15 cellular contexts compared by ENCODE assay signal in the genomic region with DNA sequence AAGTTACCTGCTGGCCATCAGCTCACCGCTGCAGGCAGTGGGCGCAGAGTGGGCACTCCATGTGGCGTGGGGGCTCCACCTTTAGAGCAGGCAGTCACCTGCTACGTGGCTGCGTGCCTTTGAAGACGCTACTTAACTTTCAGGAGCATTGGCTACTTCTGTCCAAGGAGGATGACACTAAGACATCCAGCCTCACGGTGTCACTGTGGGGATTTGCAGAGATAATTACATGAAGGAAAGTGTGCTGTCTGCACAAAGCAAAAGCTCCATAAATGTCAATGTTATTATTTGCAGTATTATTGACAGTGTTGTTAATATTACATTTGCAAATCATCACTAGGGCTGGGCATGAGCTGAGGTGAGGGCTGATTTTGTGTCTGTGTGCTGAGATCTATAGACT.
A peak's percentile ranks its signal among the peaks of the same experiment; 100 is the strongest.
DNase-seq lines count a peak whose midpoint lies in the region; ATAC-seq, FAIRE-seq and TF ChIP-seq lines count a peak whose summit lies in the region.
"Had no signal": no experiment of that assay in that cellular context is flagged by ENCODE, and none has a peak within 500 bp of the region (broad histone marks: within the 10 kb centered on the region; RNA-seq: fewer than 3 reads in every experiment).

No MANE protein-coding gene starts in this region.

- no peak overlapping the region for H3K23ac ChIP-seq in H1 (ENCODE audit: insufficient read length)

- H2BK20ac ChIP-seq in H1 (ENCODE audit: low read length), result no peak overlapping the region

- peak; percentile 35; the same call in 1 of the 2 replicates for TF ChIP-seq CTCF in Loucy (conservative IDR thresholded peaks at IDR 0.05; ENCODE audit: low read length)
- TF ChIP-seq CTCF in H1 (IDR thresholded peaks at IDR 0.05; ENCODE audit: control extremely low read depth in 1 of 3, insufficient read depth in 1 of 3, low read depth in 1 of 3, low read length in 3 of 3), result peak in 1 of 3 experiments; percentile 11; a peak in 1 of 4 replicates
- no peak for TF ChIP-seq CTCF in GM10248 (IDR thresholded peaks at IDR 0.05; ENCODE audit: control extremely low read depth, extremely low read depth, low read depth, missing control alignments)

- H3K36me3 ChIP-seq in Loucy (ENCODE audit: insufficient read depth, low read length), result no peaks in the 10 kb centered on the region
- no peaks in the 10 kb centered on the region for H3K36me3 ChIP-seq in H1 (ENCODE audit: control insufficient read depth in 2 of 4, insufficient read depth in 4 of 4, low read length in 3 of 4)
- H3K36me3 ChIP-seq: BLaER1 treated with 17β-estradiol and CSF1 and Interleukin-3, amounts not matched to agents 10 nM and 100 nM; MG63 had no signal

- H4K20me1 ChIP-seq in Loucy (ENCODE audit: insufficient read depth, low read length, poor library complexity, severe bottlenecking), result no peaks in the 10 kb centered on the region
- H4K20me1 ChIP-seq in H1 (replicated peaks in 1 of 2; ENCODE audit: control insufficient read depth in 1 of 2, insufficient read depth in 2 of 2, low read length in 2 of 2), result no peaks in the 10 kb centered on the region
- H4K20me1 ChIP-seq: BLaER1 treated with 17β-estradiol and CSF1 and Interleukin-3, amounts not matched to agents 10 nM and 100 nM had no signal

- H3K27ac ChIP-seq in H1 (ENCODE audit: low read depth, low read length) (no peak overlapping the region), substantia nigra (ENCODE audit: low read depth, low read length, poor library complexity, severe bottlenecking) (no peak overlapping the region)
- H3K27ac ChIP-seq: BLaER1 treated with 17β-estradiol and CSF1 and Interleukin-3, amounts not matched to agents 10 nM and 100 nM had no signal

- no peak for FAIRE-seq in H1 (lab: Jason Lieb, UNC)
- no peak for FAIRE-seq in H54 (lab: Jason Lieb, UNC)

- no peak overlapping the region for H3K9ac ChIP-seq in Loucy (ENCODE audit: low read depth, low read length, poor library complexity, severe bottlenecking)
- no peak overlapping the region for H3K9ac ChIP-seq in H1 (replicated peaks in 1 of 4; ENCODE audit: extremely low read depth in 1 of 4, low read depth in 3 of 4, low read length in 3 of 4)
- H3K9ac ChIP-seq: BLaER1 treated with 17β-estradiol and CSF1 and Interleukin-3, amounts not matched to agents 10 nM and 100 nM had no signal

- peaks cover 24% of the 10 kb centered on the region for H3K27me3 Mint-ChIP-seq in activated naive CD4-positive, alpha-beta T cell treated with anti-CD3 and anti-CD28 coated beads, Interleukin-2, amount 10 ng/mL, durations not matched to agents 7 days and 5 days
- peaks cover 6% of the 10 kb centered on the region for H3K27me3 Mint-ChIP-seq in activated naive CD4-positive, alpha-beta T cell treated with anti-CD3 and anti-CD28 coated beads for 36 hours (ENCODE audit: low read depth)

- no peaks in the 10 kb centered on the region for H3K36me3 Mint-ChIP-seq in activated naive CD4-positive, alpha-beta T cell treated with anti-CD3 and anti-CD28 coated beads, Interleukin-2, amount 10 ng/mL, durations not matched to agents 7 days and 5 days
- H3K36me3 Mint-ChIP-seq in activated naive CD4-positive, alpha-beta T cell treated with anti-CD3 and anti-CD28 coated beads for 36 hours (ENCODE audit: low read depth), result no peaks in the 10 kb centered on the region

- TF ChIP-seq RAD21 in H1 (IDR thresholded peaks at IDR 0.05 in 1 of 2, conservative IDR thresholded peaks at IDR 0.05 in 1 of 2; ENCODE audit: low read depth in 2 of 2, low read length in 2 of 2), result peak; percentile 41 to 55

- TF ChIP-seq EP300 in H1 (IDR thresholded peaks at IDR 0.05; ENCODE audit: borderline replicate concordance in 1 of 2, low read depth in 2 of 2, low read length in 2 of 2), result no peak

- no peaks in the 10 kb centered on the region; the same call in none of the 2 replicates for H3K23me2 ChIP-seq in H1 (ENCODE audit: low read depth, low read length)

- H3K27ac Mint-ChIP-seq in activated naive CD4-positive, alpha-beta T cell treated with anti-CD3 and anti-CD28 coated beads, Interleukin-2, amount 10 ng/mL, durations not matched to agents 7 days and 5 days, result no peak overlapping the region
- no peak overlapping the region for H3K27ac Mint-ChIP-seq in activated naive CD4-positive, alpha-beta T cell treated with anti-CD3 and anti-CD28 coated beads for 36 hours
- H3K27ac Mint-ChIP-seq: activated CD4-positive, alpha-beta T cell treated with anti-CD3 and anti-CD28 coated beads for 36 hours; activated T-helper 2 cell treated with anti-CD3 and anti-CD28 coated beads, Interferon-gamma antibody, Interleukin-2, Interleukin-4, amounts not matched to agents 10 μg/mL and 5 μg/mL and 100 μg/mL, durations not matched to agents 14 hours and 24 hours and 36 hours had no signal

- no peaks in the 10 kb centered on the region for H3K79me1 ChIP-seq in H1 (ENCODE audit: low read depth, low read length)

- TF ChIP-seq POLR2A in H1 (IDR thresholded peaks at IDR 0.05; ENCODE audit: control extremely low read depth in 1 of 2, low read depth in 2 of 2, low read length in 2 of 2) (no peak), H54 (IDR thresholded peaks at IDR 0.05; ENCODE audit: low read depth, low read length) (no peak)

- H2AFZ ChIP-seq in Loucy (ENCODE audit: low read length) (no peak overlapping the region), H1 (ENCODE audit: low read length) (no peak overlapping the region)

- no peaks in the 10 kb centered on the region for H3K9me2 ChIP-seq in Loucy (replicated peaks; ENCODE audit: low read depth, low read length)

- H3K4me2 ChIP-seq in Loucy (ENCODE audit: low read depth, low read length, poor library complexity, severe bottlenecking) (no peak overlapping the region), H1 (ENCODE audit: insufficient read depth in 1 of 2, low read depth in 2 of 2, low read length in 2 of 2) (no peak overlapping the region)

- no peak overlapping the region for H3K4me3 Mint-ChIP-seq in activated naive CD4-positive, alpha-beta T cell treated with anti-CD3 and anti-CD28 coated beads, Interleukin-2, amount 10 ng/mL, durations not matched to agents 7 days and 5 days
- H3K4me3 Mint-ChIP-seq in activated naive CD4-positive, alpha-beta T cell treated with anti-CD3 and anti-CD28 coated beads for 36 hours, result no peak overlapping the region
- H3K4me3 Mint-ChIP-seq: activated CD4-positive, alpha-beta T cell treated with anti-CD3 and anti-CD28 coated beads for 36 hours had no signal

- no peak for ATAC-seq in HG03135 (IDR thresholded peaks at IDR 0.05; ENCODE audit: unreplicated experiment)
- ATAC-seq: activated CD4-positive, alpha-beta T cell treated with anti-CD3 and anti-CD28 coated beads for 36 hours; mucosa of descending colon had no signal

- CTCF ChIA-PET in activated naive CD4-positive, alpha-beta T cell treated with anti-CD3 and anti-CD28 coated beads, Interleukin-2, amount 10 ng/mL, durations not matched to agents 7 days and 5 days (lab: Charles Lee), result interaction anchor here (1.2 kb wide), 1 partner anchor 20 kb away, joined by 3 read pairs; no protein-coding TSS in a partner anchor
- CTCF ChIA-PET in activated naive CD4-positive, alpha-beta T cell treated with anti-CD3 and anti-CD28 coated beads for 36 hours (lab: Charles Lee), result no interaction called here
- CTCF ChIA-PET in H1 (lab: Charles Lee; ENCODE audit: partially characterized antibody), result interaction anchor here (1.3 to 2.3 kb wide), 8 partner anchors 9 to 190 kb away, joined by 3 to 10 read pairs (median 4); no protein-coding TSS in a partner anchor
- CTCF ChIA-PET in GM10248 (lab: Yijun Ruan, JAX), result interaction anchor here (2.1 kb wide), 1 partner anchor 10 kb away, joined by 4 read pairs; no protein-coding TSS in a partner anchor

- peak; percentile 31 for DNase-seq in activated naive CD4-positive, alpha-beta T cell treated with anti-CD3 and anti-CD28 coated beads, Interleukin-2, amount 10 ng/mL, durations not matched to agents 7 days and 5 days
- DNase-seq in activated naive CD4-positive, alpha-beta T cell treated with anti-CD3 and anti-CD28 coated beads for 36 hours, result no peak
- DNase-seq in H1 (ENCODE audit: low read depth in 1 of 2, low spot score in 2 of 2) (no peak), substantia nigra (lab: John Stamatoyannopoulos, UW) (peak in 27 of 49 donors; percentile 6 to 77 (median 24)), H54 (ENCODE audit: insufficient read length, low spot score) (no peak), GM10248 (ENCODE audit: extremely low spot score) (no peak)
- DNase-seq: activated CD4-positive, alpha-beta T cell treated with anti-CD3 and anti-CD28 coated beads for 36 hours; MG63; NCI-H510A treated with DMSO at 0.1 percent for 48 hours; stimulated activated CD4-positive, alpha-beta T cell treated with anti-CD3 and anti-CD28 coated beads, Interleukin-2, amount 100 ng/mL, for 24 hours had no signal

- no peak overlapping the region for H2BK12ac ChIP-seq in H1 (ENCODE audit: low read depth, low read length)

- no peak overlapping the region; the same call in none of the 2 replicates for H4K8ac ChIP-seq in H1 (ENCODE audit: extremely low read depth, insufficient read depth, low read length)

- H3K79me2 ChIP-seq in Loucy (ENCODE audit: insufficient read depth, low read length), result no peaks in the 10 kb centered on the region
- no peaks in the 10 kb centered on the region for H3K79me2 ChIP-seq in H1 (ENCODE audit: control insufficient read depth in 1 of 2, insufficient read depth in 2 of 2, low read length in 2 of 2)

- WGBS in H1 (ENCODE audit: extremely low coverage in 1 of 2, insufficient coverage in 1 of 2, insufficient read length in 1 of 2, insufficient replicate concordance in 2 of 2, low coverage in 1 of 2, low lambda C conversion rate in 2 of 2, missing lambda C conversion rate in 1 of 2), 2 experiments, result 86% methylated on average over 7 of the region's 7 CpGs; no CpG with 5 or more reads in 1 of the 2 experiments

- H3K27me3 ChIP-seq in Loucy (ENCODE audit: insufficient read depth, low read length, poor library complexity, severe bottlenecking) (no peaks in the 10 kb centered on the region), H1 (replicated peaks in 1 of 4; ENCODE audit: control insufficient read depth in 3 of 4, extremely low read depth in 1 of 4, insufficient read depth in 3 of 4, low read length in 3 of 4) (no peaks in the 10 kb centered on the region)
- H3K27me3 ChIP-seq: BLaER1 treated with 17β-estradiol and CSF1 and Interleukin-3, amounts not matched to agents 10 nM and 100 nM; MG63 had no signal

- H3K9me3 Mint-ChIP-seq in activated naive CD4-positive, alpha-beta T cell treated with anti-CD3 and anti-CD28 coated beads, Interleukin-2, amount 10 ng/mL, durations not matched to agents 7 days and 5 days, result no peaks in the 10 kb centered on the region
- no peaks in the 10 kb centered on the region for H3K9me3 Mint-ChIP-seq in activated naive CD4-positive, alpha-beta T cell treated with anti-CD3 and anti-CD28 coated beads for 36 hours
- H3K9me3 Mint-ChIP-seq: activated T-helper 2 cell treated with anti-CD3 and anti-CD28 coated beads, Interferon-gamma antibody, Interleukin-2, Interleukin-4, amounts not matched to agents 10 μg/mL and 5 μg/mL and 100 μg/mL, durations not matched to agents 14 hours and 24 hours and 36 hours had no signal

- H2AK5ac ChIP-seq in H1 (ENCODE audit: low read depth, low read length), result no peak overlapping the region

- no peak overlapping the region for H4K5ac ChIP-seq in H1 (ENCODE audit: insufficient read length, low read depth, low read length)

- H2BK15ac ChIP-seq in H1 (ENCODE audit: low read length), result no peak overlapping the region

- no peak overlapping the region for H2BK120ac ChIP-seq in H1 (replicated peaks; ENCODE audit: low read depth, low read length)

- intact Hi-C loops in activated naive CD4-positive, alpha-beta T cell treated with anti-CD3 and anti-CD28 coated beads for 36 hours (cut with micrococcal nuclease), result loop anchor here (5.0 kb wide), 1 partner anchor 479 kb away; no protein-coding TSS in a partner anchor

- POLR2A ChIA-PET in H1 (lab: Charles Lee; ENCODE audit: partially characterized antibody), result no interaction called here
- POLR2A ChIA-PET in GM10248 (lab: Yijun Ruan, JAX), result no interaction called here

- no peak overlapping the region for H3K18ac ChIP-seq in H1 (ENCODE audit: extremely low read depth, low read length)

- H4K91ac ChIP-seq in H1 (replicated peaks; ENCODE audit: insufficient read length, low read length), result no peak overlapping the region

- no peaks in the 10 kb centered on the region for H3F3A ChIP-seq in Loucy (ENCODE audit: low read depth)

- H3K14ac ChIP-seq in H1 (ENCODE audit: insufficient read length), result no peak overlapping the region

- H3K4me1 Mint-ChIP-seq in activated naive CD4-positive, alpha-beta T cell treated with anti-CD3 and anti-CD28 coated beads, Interleukin-2, amount 10 ng/mL, durations not matched to agents 7 days and 5 days, result peaks cover 6% of the 10 kb centered on the region
- H3K4me1 Mint-ChIP-seq in activated naive CD4-positive, alpha-beta T cell treated with anti-CD3 and anti-CD28 coated beads for 36 hours (ENCODE audit: low read depth), result peaks cover 2% of the 10 kb centered on the region
- H3K4me1 Mint-ChIP-seq: activated CD4-positive, alpha-beta T cell treated with anti-CD3 and anti-CD28 coated beads for 36 hours had no signal

- H3K4ac ChIP-seq in H1 (replicated peaks; ENCODE audit: insufficient read length, low read depth, low read length), result no peak overlapping the region

- H3K4me1 ChIP-seq in Loucy (ENCODE audit: insufficient read depth, low read length, poor library complexity, severe bottlenecking) (no peaks in the 10 kb centered on the region), H1 (replicated peaks in 1 of 4; ENCODE audit: control insufficient read depth in 3 of 4, insufficient read depth in 4 of 4, low read length in 3 of 4) (no peaks in the 10 kb centered on the region)

- no peak overlapping the region for H3K56ac ChIP-seq in H1 (replicated peaks; ENCODE audit: insufficient read length, low read depth, low read length)

- H3K9me3 ChIP-seq in Loucy (ENCODE audit: insufficient read depth, low read depth, low read length), result no peaks in the 10 kb centered on the region
- no peaks in the 10 kb centered on the region for H3K9me3 ChIP-seq in H1 (ENCODE audit: insufficient read depth in 2 of 2, low read depth in 1 of 2, low read length in 1 of 2)
- H3K9me3 ChIP-seq: MG63, mucosa of descending colon had no signal

- H3K4me3 ChIP-seq in Loucy (ENCODE audit: low read length, poor library complexity, severe bottlenecking) (no peak overlapping the region), H1 (ENCODE audit: extremely low read depth in 1 of 4, insufficient read depth in 2 of 4, low read depth in 3 of 4, low read length in 4 of 4) (no peak overlapping the region)
- H3K4me3 ChIP-seq: BLaER1 treated with 17β-estradiol and CSF1 and Interleukin-3, amounts not matched to agents 10 nM and 100 nM; MG63; mucosa of descending colon had no signal

- H2BK5ac ChIP-seq in H1 (ENCODE audit: low read depth, low read length), result no peak overlapping the region; the same call in 1 of the 2 replicates

Comparison
In these comparisons a context has a peak if more than half of its experiments do, and no peak if none do; other contexts are left out.
1. DNase-seq: peak in activated naive CD4-positive, alpha-beta T cell treated with anti-CD3 and anti-CD28 coated beads, Interleukin-2, amount 10 ng/mL, durations not matched to agents 7 days and 5 days (single experiment) and substantia nigra (27 of 49); none in activated naive CD4-positive, alpha-beta T cell treated with anti-CD3 and anti-CD28 coated beads for 36 hours (single experiment), H1 (0 of 2), H54 (single experiment) and GM10248 (single experiment).